In genomic region chr19:35545001-35545854, GRCh38 we compare ENCODE assay signal across 1 cellular context.
TF ChIP-seq lines count a peak whose summit lies in the region.

TMEM147 (plus strand) TSS chr19:35545626; CDS start chr19:35545740, 114 bp downstream.

TF ChIP-seq in HepG2, 621 proteins besides CTCF, POLR2A, EP300 and RAD21 (continued from another document and continues in another):
- TF ChIP-seq, protein P1, sequence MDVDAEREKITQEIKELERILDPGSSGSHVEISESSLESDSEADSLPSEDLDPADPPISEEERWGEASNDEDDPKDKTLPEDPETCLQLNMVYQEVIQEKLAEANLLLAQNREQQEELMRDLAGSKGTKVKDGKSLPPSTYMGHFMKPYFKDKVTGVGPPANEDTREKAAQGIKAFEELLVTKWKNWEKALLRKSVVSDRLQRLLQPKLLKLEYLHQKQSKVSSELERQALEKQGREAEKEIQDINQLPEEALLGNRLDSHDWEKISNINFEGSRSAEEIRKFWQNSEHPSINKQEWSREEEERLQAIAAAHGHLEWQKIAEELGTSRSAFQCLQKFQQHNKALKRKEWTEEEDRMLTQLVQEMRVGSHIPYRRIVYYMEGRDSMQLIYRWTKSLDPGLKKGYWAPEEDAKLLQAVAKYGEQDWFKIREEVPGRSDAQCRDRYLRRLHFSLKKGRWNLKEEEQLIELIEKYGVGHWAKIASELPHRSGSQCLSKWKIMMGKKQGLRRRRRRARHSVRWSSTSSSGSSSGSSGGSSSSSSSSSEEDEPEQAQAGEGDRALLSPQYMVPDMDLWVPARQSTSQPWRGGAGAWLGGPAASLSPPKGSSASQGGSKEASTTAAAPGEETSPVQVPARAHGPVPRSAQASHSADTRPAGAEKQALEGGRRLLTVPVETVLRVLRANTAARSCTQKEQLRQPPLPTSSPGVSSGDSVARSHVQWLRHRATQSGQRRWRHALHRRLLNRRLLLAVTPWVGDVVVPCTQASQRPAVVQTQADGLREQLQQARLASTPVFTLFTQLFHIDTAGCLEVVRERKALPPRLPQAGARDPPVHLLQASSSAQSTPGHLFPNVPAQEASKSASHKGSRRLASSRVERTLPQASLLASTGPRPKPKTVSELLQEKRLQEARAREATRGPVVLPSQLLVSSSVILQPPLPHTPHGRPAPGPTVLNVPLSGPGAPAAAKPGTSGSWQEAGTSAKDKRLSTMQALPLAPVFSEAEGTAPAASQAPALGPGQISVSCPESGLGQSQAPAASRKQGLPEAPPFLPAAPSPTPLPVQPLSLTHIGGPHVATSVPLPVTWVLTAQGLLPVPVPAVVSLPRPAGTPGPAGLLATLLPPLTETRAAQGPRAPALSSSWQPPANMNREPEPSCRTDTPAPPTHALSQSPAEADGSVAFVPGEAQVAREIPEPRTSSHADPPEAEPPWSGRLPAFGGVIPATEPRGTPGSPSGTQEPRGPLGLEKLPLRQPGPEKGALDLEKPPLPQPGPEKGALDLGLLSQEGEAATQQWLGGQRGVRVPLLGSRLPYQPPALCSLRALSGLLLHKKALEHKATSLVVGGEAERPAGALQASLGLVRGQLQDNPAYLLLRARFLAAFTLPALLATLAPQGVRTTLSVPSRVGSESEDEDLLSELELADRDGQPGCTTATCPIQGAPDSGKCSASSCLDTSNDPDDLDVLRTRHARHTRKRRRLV (CRISPR knock-in tag; IDR thresholded peaks at IDR 0.05): no peak
- no peak for TF ChIP-seq ZNF432 (CRISPR knock-in tag; IDR thresholded peaks at IDR 0.05; ENCODE audit: borderline replicate concordance)
- TF ChIP-seq ZNF616 (CRISPR knock-in tag; IDR thresholded peaks at IDR 0.05; ENCODE audit: low read depth): peak; percentile 77; the same call in 1 of the 2 replicates
- TF ChIP-seq SOX13 (IDR thresholded peaks at IDR 0.05): no peak
- TF ChIP-seq SOX13 (CRISPR knock-in tag; conservative IDR thresholded peaks at IDR 0.05 in 1 of 2, IDR thresholded peaks at IDR 0.05 in 1 of 2): 0 out of 4 replicates have a peak, but pooled peaks of 1 of the 2 experiments have one; percentile 13
- TF ChIP-seq ZNF713 (CRISPR knock-in tag; IDR thresholded peaks at IDR 0.05): 0 out of 2 replicates have a peak, but pooled peaks have one; percentile 29
- no peak for TF ChIP-seq ZNF839 (CRISPR knock-in tag; IDR thresholded peaks at IDR 0.05; ENCODE audit: borderline replicate concordance)
- no peak for TF ChIP-seq ZNF704 (CRISPR knock-in tag; IDR thresholded peaks at IDR 0.05; ENCODE audit: borderline replicate concordance)
- TF ChIP-seq, protein P2, sequence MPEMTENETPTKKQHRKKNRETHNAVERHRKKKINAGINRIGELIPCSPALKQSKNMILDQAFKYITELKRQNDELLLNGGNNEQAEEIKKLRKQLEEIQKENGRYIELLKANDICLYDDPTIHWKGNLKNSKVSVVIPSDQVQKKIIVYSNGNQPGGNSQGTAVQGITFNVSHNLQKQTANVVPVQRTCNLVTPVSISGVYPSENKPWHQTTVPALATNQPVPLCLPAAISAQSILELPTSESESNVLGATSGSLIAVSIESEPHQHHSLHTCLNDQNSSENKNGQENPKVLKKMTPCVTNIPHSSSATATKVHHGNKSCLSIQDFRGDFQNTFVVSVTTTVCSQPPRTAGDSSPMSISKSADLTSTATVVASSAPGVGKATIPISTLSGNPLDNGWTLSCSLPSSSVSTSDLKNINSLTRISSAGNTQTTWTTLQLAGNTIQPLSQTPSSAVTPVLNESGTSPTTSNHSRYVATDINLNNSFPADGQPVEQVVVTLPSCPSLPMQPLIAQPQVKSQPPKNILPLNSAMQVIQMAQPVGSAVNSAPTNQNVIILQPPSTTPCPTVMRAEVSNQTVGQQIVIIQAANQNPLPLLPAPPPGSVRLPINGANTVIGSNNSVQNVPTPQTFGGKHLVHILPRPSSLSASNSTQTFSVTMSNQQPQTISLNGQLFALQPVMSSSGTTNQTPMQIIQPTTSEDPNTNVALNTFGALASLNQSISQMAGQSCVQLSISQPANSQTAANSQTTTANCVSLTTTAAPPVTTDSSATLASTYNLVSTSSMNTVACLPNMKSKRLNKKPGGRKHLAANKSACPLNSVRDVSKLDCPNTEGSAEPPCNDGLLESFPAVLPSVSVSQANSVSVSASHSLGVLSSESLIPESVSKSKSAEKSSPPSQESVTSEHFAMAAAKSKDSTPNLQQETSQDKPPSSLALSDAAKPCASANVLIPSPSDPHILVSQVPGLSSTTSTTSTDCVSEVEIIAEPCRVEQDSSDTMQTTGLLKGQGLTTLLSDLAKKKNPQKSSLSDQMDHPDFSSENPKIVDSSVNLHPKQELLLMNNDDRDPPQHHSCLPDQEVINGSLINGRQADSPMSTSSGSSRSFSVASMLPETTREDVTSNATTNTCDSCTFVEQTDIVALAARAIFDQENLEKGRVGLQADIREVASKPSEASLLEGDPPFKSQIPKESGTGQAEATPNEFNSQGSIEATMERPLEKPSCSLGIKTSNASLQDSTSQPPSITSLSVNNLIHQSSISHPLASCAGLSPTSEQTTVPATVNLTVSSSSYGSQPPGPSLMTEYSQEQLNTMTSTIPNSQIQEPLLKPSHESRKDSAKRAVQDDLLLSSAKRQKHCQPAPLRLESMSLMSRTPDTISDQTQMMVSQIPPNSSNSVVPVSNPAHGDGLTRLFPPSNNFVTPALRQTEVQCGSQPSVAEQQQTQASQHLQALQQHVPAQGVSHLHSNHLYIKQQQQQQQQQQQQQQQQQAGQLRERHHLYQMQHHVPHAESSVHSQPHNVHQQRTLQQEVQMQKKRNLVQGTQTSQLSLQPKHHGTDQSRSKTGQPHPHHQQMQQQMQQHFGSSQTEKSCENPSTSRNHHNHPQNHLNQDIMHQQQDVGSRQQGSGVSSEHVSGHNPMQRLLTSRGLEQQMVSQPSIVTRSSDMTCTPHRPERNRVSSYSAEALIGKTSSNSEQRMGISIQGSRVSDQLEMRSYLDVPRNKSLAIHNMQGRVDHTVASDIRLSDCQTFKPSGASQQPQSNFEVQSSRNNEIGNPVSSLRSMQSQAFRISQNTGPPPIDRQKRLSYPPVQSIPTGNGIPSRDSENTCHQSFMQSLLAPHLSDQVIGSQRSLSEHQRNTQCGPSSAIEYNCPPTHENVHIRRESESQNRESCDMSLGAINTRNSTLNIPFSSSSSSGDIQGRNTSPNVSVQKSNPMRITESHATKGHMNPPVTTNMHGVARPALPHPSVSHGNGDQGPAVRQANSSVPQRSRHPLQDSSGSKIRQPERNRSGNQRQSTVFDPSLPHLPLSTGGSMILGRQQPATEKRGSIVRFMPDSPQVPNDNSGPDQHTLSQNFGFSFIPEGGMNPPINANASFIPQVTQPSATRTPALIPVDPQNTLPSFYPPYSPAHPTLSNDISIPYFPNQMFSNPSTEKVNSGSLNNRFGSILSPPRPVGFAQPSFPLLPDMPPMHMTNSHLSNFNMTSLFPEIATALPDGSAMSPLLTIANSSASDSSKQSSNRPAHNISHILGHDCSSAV (CRISPR knock-in tag; IDR thresholded peaks at IDR 0.05; ENCODE audit: borderline replicate concordance): no peak
- TF ChIP-seq CAMTA2 (CRISPR knock-in tag; IDR thresholded peaks at IDR 0.05; ENCODE audit: borderline replicate concordance): no peak
- no peak for TF ChIP-seq ZBTB39 (CRISPR knock-in tag; IDR thresholded peaks at IDR 0.05)
- no peak; the same call in 1 of the 2 replicates for TF ChIP-seq STAG1 (CRISPR knock-in tag; IDR thresholded peaks at IDR 0.05)
- TF ChIP-seq ZNF3 (CRISPR knock-in tag; IDR thresholded peaks at IDR 0.05): no peak
- TF ChIP-seq RXRA (CRISPR knock-in tag; IDR thresholded peaks at IDR 0.05): peak; percentile 45
- TF ChIP-seq NFE2L1 (CRISPR knock-in tag; IDR thresholded peaks at IDR 0.05; ENCODE audit: borderline replicate concordance): no peak
- TF ChIP-seq, protein P3, sequence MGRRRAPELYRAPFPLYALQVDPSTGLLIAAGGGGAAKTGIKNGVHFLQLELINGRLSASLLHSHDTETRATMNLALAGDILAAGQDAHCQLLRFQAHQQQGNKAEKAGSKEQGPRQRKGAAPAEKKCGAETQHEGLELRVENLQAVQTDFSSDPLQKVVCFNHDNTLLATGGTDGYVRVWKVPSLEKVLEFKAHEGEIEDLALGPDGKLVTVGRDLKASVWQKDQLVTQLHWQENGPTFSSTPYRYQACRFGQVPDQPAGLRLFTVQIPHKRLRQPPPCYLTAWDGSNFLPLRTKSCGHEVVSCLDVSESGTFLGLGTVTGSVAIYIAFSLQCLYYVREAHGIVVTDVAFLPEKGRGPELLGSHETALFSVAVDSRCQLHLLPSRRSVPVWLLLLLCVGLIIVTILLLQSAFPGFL (CRISPR knock-in tag; IDR thresholded peaks at IDR 0.05): no peak
- TF ChIP-seq FLYWCH1 (CRISPR knock-in tag; IDR thresholded peaks at IDR 0.05): peak; percentile 59; the same call in 1 of the 2 replicates
- no peak; the same call in 1 of the 2 replicates for TF ChIP-seq ZNF296 (CRISPR knock-in tag; conservative IDR thresholded peaks at IDR 0.05)
- TF ChIP-seq ZBTB25 (CRISPR knock-in tag; IDR thresholded peaks at IDR 0.05): peak; percentile 20; the same call in 1 of the 2 replicates
- no peak for TF ChIP-seq SAFB2 (CRISPR knock-in tag; IDR thresholded peaks at IDR 0.05; ENCODE audit: borderline replicate concordance, low read depth)
- TF ChIP-seq ZBTB42 (CRISPR knock-in tag; IDR thresholded peaks at IDR 0.05): no peak
- TF ChIP-seq ZNF788 (CRISPR knock-in tag; IDR thresholded peaks at IDR 0.05; ENCODE audit: borderline replicate concordance): peak; percentile 81; the same call in 1 of the 2 replicates
- no peak for TF ChIP-seq ZNF253 (CRISPR knock-in tag; IDR thresholded peaks at IDR 0.05; ENCODE audit: borderline replicate concordance)
- no peak for TF ChIP-seq HOXA7 (CRISPR knock-in tag; IDR thresholded peaks at IDR 0.05)
- TF ChIP-seq ZSCAN31 (CRISPR knock-in tag; IDR thresholded peaks at IDR 0.05; ENCODE audit: low read depth): peak; percentile 81; the same call in 1 of the 2 replicates
- TF ChIP-seq, protein P4, sequence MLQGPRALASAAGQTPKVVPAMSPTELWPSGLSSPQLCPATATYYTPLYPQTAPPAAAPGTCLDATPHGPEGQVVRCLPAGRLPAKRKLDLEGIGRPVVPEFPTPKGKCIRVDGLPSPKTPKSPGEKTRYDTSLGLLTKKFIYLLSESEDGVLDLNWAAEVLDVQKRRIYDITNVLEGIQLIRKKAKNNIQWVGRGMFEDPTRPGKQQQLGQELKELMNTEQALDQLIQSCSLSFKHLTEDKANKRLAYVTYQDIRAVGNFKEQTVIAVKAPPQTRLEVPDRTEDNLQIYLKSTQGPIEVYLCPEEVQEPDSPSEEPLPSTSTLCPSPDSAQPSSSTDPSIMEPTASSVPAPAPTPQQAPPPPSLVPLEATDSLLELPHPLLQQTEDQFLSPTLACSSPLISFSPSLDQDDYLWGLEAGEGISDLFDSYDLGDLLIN (CRISPR knock-in tag; IDR thresholded peaks at IDR 0.05; ENCODE audit: borderline replicate concordance): 0 out of 2 replicates have a peak, but pooled peaks have one; percentile 22
- peak; percentile 78 for TF ChIP-seq RBM39 (IDR thresholded peaks at IDR 0.05; ENCODE audit: low read depth, low read length, poor library complexity, severe bottlenecking)
- TF ChIP-seq U2AF2 (IDR thresholded peaks at IDR 0.05; ENCODE audit: low read depth, low read length): no peak
- no peak for TF ChIP-seq HOMEZ (CRISPR knock-in tag; IDR thresholded peaks at IDR 0.05; ENCODE audit: low read depth)
- TF ChIP-seq ZNF768 (CRISPR knock-in tag; IDR thresholded peaks at IDR 0.05): peak; percentile 68
- no peak for TF ChIP-seq IRX3 (CRISPR knock-in tag; IDR thresholded peaks at IDR 0.05; ENCODE audit: borderline replicate concordance, low read depth)
- no peak for TF ChIP-seq SCMH1 (CRISPR knock-in tag; IDR thresholded peaks at IDR 0.05; ENCODE audit: borderline replicate concordance)
- no peak for TF ChIP-seq ZNF274 (CRISPR knock-in tag; IDR thresholded peaks at IDR 0.05)
- TF ChIP-seq SALL1 (CRISPR knock-in tag; IDR thresholded peaks at IDR 0.05): peak; percentile 43; the same call in 1 of the 2 replicates
